ENCODE assay signal across 8 cellular contexts in the genomic region with DNA sequence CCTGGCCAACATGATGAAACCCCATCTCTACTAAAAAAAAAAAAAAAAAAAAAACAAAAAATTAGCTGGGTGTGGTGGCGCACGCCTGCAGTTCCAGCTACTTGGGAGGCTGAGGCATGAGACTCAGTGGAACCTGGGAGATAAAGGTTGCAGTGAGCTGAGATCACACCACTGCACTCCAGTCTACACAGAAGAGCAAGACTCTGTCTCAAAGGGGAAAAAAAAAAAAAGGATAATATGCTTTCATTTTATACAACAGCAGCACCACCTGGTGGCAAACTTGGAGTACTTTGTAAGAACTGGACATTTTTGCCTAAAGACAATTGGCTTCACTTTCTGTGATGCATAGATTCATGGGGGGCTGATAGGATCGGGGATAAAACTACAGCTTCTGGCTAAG. TPM values are rescaled to one million over a fixed set of nuclear protein-coding genes. Genes with fewer than 3 reads are reported as not detected.
DNase-seq lines count a peak whose midpoint lies in the region; ATAC-seq, FAIRE-seq and TF ChIP-seq lines count a peak whose summit lies in the region.

No MANE protein-coding gene starts in this region.

- H3K27ac ChIP-seq in K562 (ENCODE audit: extremely low read depth, low read depth, low read length), result no peak overlapping the region

- POLR2A ChIA-PET in GM10248 (lab: Yijun Ruan, JAX), result no interaction called here
- POLR2A ChIA-PET in K562 (lab: Yijun Ruan, JAX), result interaction anchor here (0.6 to 1.3 kb wide), 4 partner anchors 9 to 219 kb away, joined by 3 to 4 read pairs (median 4); a partner anchor contains a TSS

- in situ Hi-C loops in K562 (cut with MboI), result loop anchor here (5.0 kb wide), 1 partner anchor 222 kb away; no protein-coding TSS in a partner anchor

- H3K36me3 ChIP-seq in K562 (ENCODE audit: control insufficient read depth, insufficient read depth, low read length), result peaks cover 63% of the 10 kb centered on the region

- 84% methylated on average over 3 of the region's 3 CpGs for WGBS in K562 (ENCODE audit: insufficient coverage, low coverage, missing lambda C conversion rate)

- TF ChIP-seq CTCF in GM10248 (IDR thresholded peaks at IDR 0.05; ENCODE audit: control extremely low read depth, extremely low read depth, low read depth, missing control alignments), result peak; percentile 67
- peak; percentile 59 to 81 (median 70) for TF ChIP-seq CTCF in K562 (IDR thresholded peaks at IDR 0.05 in 2 of 3, conservative IDR thresholded peaks at IDR 0.05 in 1 of 3; ENCODE audit: insufficient read depth in 2 of 3, low read depth in 1 of 3, low read length in 3 of 3)

- H3K4me1 ChIP-seq in K562 (replicated peaks in 1 of 2; ENCODE audit: control insufficient read depth in 2 of 2, insufficient read depth in 2 of 2, low read length in 2 of 2), result peaks cover 0 to 4% of the 10 kb centered on the region in 2 experiments; a peak in 2 of 5 replicates

- ATAC-seq in K562 (peak; percentile 79), HG03139 (IDR thresholded peaks at IDR 0.05; ENCODE audit: unreplicated experiment) (no peak), GM21526 (IDR thresholded peaks at IDR 0.05; ENCODE audit: low FRiP score, unreplicated experiment) (no peak)

- BruUV-seq in K562 (replicated peaks; lab: Mats Ljungman, UMichigan), result no TSS peak

- peaks cover 3% of the 10 kb centered on the region; the same call in 1 of the 2 replicates for H4K20me1 ChIP-seq in K562 (replicated peaks; ENCODE audit: control insufficient read depth, insufficient read depth, low read length)

- H2AFZ ChIP-seq in K562 (ENCODE audit: low read depth, low read length), result no peak overlapping the region

- peak; percentile 42 to 67 for TF ChIP-seq RAD21 in K562 (CRISPR knock-in tag; conservative IDR thresholded peaks at IDR 0.05 in 1 of 2, IDR thresholded peaks at IDR 0.05 in 1 of 2)

- FAIRE-seq in K562 (lab: Jason Lieb, UNC) (peak; percentile 79), islet of Langerhans (lab: Jason Lieb, UNC) (peak; percentile 96)

- no peaks in the 10 kb centered on the region for H3K9me1 ChIP-seq in K562 (ENCODE audit: control insufficient read depth, insufficient read depth, low read length)

- no peak for TF ChIP-seq EP300 in K562 (IDR thresholded peaks at IDR 0.05; ENCODE audit: low read length)

- no peak overlapping the region for H3K4me3 ChIP-seq in K562

- no peaks in the 10 kb centered on the region for H3K27me3 ChIP-seq in K562 (ENCODE audit: control insufficient read depth in 2 of 2, insufficient read depth in 2 of 2, low read length in 2 of 2)

- no peak overlapping the region for H3K9ac ChIP-seq in K562 (ENCODE audit: insufficient read depth in 1 of 2, low read depth in 2 of 2, low read length in 2 of 2)

- H3K9me3 ChIP-seq in K562 (replicated peaks; ENCODE audit: control insufficient read depth, insufficient read depth, low read depth, low read length), result no peaks in the 10 kb centered on the region

- no peak for TF ChIP-seq POLR2A in K562 (conservative IDR thresholded peaks at IDR 0.05)

- intact Hi-C loops in K562 (cut with micrococcal nuclease), result loop anchor here (5.0 to 10.0 kb wide), 2 partner anchors 277 to 419 kb away; no protein-coding TSS in a partner anchor

- CTCF ChIA-PET in GM10248 (lab: Yijun Ruan, JAX) (interaction anchor here (0.7 to 6.2 kb wide), 28 partner anchors 8 to 603 kb away, joined by 3 to 60 read pairs (median 4); a partner anchor contains a TSS), K562 (lab: Yijun Ruan, JAX; ENCODE audit: low intra/inter-chr PET ratio) (interaction anchor here (0.5 to 2.5 kb wide), 12 partner anchors 12 to 746 kb away, joined by 3 to 14 read pairs (median 4); no protein-coding TSS in a partner anchor)

- no peak overlapping the region for H3K4me2 ChIP-seq in K562 (ENCODE audit: insufficient read depth, low read length)

- DNase-seq in GM10248 (ENCODE audit: extremely low spot score) (peak; percentile 68), NCI-H1417 (lab: John Stamatoyannopoulos, UW) (peak; percentile 23 to 86 (median 33)), T-helper 2 cell (peak in 4 of 5 experiments; percentile 35 to 78 (median 48)), K562 (ENCODE audit: extremely low read depth in 1 of 4, low spot score in 3 of 4) (peak; percentile 39 to 80 (median 44))
- DNase-seq in stimulated activated CD4-positive, alpha-beta T cell treated with anti-CD3 and anti-CD28 coated beads, Interleukin-4, amount 100 ng/mL, for 24 hours, result peak; percentile 75

- peaks cover 44% of the 10 kb centered on the region for H3K79me2 ChIP-seq in K562 (ENCODE audit: control insufficient read depth, insufficient read depth, low read length)

TF ChIP-seq in K562, 482 proteins besides CTCF, POLR2A, EP300 and RAD21 (continues in another document):
- TF ChIP-seq SOX6 (IDR thresholded peaks at IDR 0.05) (no peak), MIER1 (IDR thresholded peaks at IDR 0.05; ENCODE audit: low read depth) (no peak), KLF10 (CRISPR knock-in tag; IDR thresholded peaks at IDR 0.05) (no peak), LEF1 (IDR thresholded peaks at IDR 0.05) (no peak), DDX20 (tag; IDR thresholded peaks at IDR 0.05; ENCODE audit: low read depth) (no peak), BCOR (IDR thresholded peaks at IDR 0.05) (peak; percentile 68), PHF8 (IDR thresholded peaks at IDR 0.05; ENCODE audit: borderline replicate concordance, low read length) (no peak), XRCC3 (IDR thresholded peaks at IDR 0.05) (no peak), SMC3 (conservative IDR thresholded peaks at IDR 0.05; ENCODE audit: insufficient read depth, low read depth, low read length) (peak; percentile 69), SMARCA5 (IDR thresholded peaks at IDR 0.05) (peak; percentile 71), ZNF384 (IDR thresholded peaks at IDR 0.05; ENCODE audit: low read depth, low read length) (peak; percentile 97)

RNA-seq across cellular contexts. Expression of a gene that starts 8.5 kb away (rescaled TPM):
- total RNA-seq in K562 (2011; cell fraction: chromatin; rRNA removed; ENCODE audit: low replicate concordance), result 68.1 and 102 TPM in 2 replicates
- 51.5 and 64.2 TPM in 2 replicates for total RNA-seq in K562 (2011; cell fraction: nucleolus; rRNA removed)
- total RNA-seq in K562 (2011; cell fraction: nucleoplasm; rRNA removed), result 54.0 and 55.2 TPM in 2 replicates
- total RNA-seq in K562 (2014; rRNA removed) (45.9 and 54.0 TPM in 2 replicates), K562 (2014; rRNA removed; fragmentation: Illumina TruSeq; extraction: Trizol) (99.5 and 108 TPM in 2 replicates), K562 (2015; rRNA removed; fragmentation: Illumina TruSeq; extraction: Trizol) (108 and 114 TPM in 2 replicates), K562 (2021) (115 and 118 TPM in 2 replicates)
- polyA plus RNA-seq in K562 (2011; rRNA removed) (113 and 137 TPM in 2 replicates), K562 (2014; fragmentation: Illumina TruSeq; extraction: Trizol) (163 and 199 TPM in 2 replicates), K562 (2014; fragmentation: Nextera tagmentation; extraction: Ambion mirVana) (10 to 100 TPM; 20.2 to 21.5 TPM), K562 (2014; rRNA removed) (119 and 135 TPM in 2 replicates)
- polyA plus RNA-seq in K562 (2011; cell fraction: cytosol; rRNA removed), result 152 and 175 TPM in 2 replicates
- polyA plus RNA-seq in K562 (2011; cell fraction: nucleus; rRNA removed), result 68.8 and 84.4 TPM in 2 replicates
- 104 and 123 TPM in 2 replicates for polyA plus RNA-seq in K562 (2012)
- 72.2 and 93.8 TPM in 2 replicates for polyA minus RNA-seq in K562 (2011; rRNA and poly(A)+ RNA removed)
- 58.9 and 64.5 TPM in 2 replicates for polyA minus RNA-seq in K562 (2011; cell fraction: cytosol; rRNA and poly(A)+ RNA removed)
- 16.3 and 30.5 TPM in 2 replicates for polyA minus RNA-seq in K562 (2011; cell fraction: nucleus; rRNA and poly(A)+ RNA removed)

RNA-seq across cellular contexts. Expression of a gene that starts 8.6 kb away (rescaled TPM):
- 147 and 152 TPM in 2 replicates for total RNA-seq in K562 (2011; cell fraction: chromatin; rRNA removed; ENCODE audit: low replicate concordance)
- total RNA-seq in K562 (2011; cell fraction: nucleolus; rRNA removed), result 65.1 and 69.4 TPM in 2 replicates
- 79.9 and 80.1 TPM in 2 replicates for total RNA-seq in K562 (2011; cell fraction: nucleoplasm; rRNA removed)
- total RNA-seq in K562 (2014; rRNA removed) (46.1 and 51.8 TPM in 2 replicates), K562 (2014; rRNA removed; fragmentation: Illumina TruSeq; extraction: Trizol) (49.8 and 53.7 TPM in 2 replicates), K562 (2015; rRNA removed; fragmentation: Illumina TruSeq; extraction: Trizol) (50.7 and 55.3 TPM in 2 replicates), K562 (2021) (140 and 145 TPM in 2 replicates)
- polyA plus RNA-seq in K562 (2011; rRNA removed) (134 and 203 TPM in 2 replicates), K562 (2014; fragmentation: Illumina TruSeq; extraction: Trizol) (157 and 191 TPM in 2 replicates), K562 (2014; fragmentation: Nextera tagmentation; extraction: Ambion mirVana) (100 to 1,000 TPM; 152 to 195 TPM), K562 (2014; rRNA removed) (116 and 138 TPM in 2 replicates)
- polyA plus RNA-seq in K562 (2011; cell fraction: cytosol; rRNA removed), result 143 and 174 TPM in 2 replicates
- 104 TPM in 2 replicates for polyA plus RNA-seq in K562 (2011; cell fraction: nucleus; rRNA removed)
- 83.1 and 121 TPM in 2 replicates for polyA plus RNA-seq in K562 (2012)
- 216 and 350 TPM in 2 replicates for polyA minus RNA-seq in K562 (2011; rRNA and poly(A)+ RNA removed)
- polyA minus RNA-seq in K562 (2011; cell fraction: cytosol; rRNA and poly(A)+ RNA removed), result 68.4 and 96.7 TPM in 2 replicates
- polyA minus RNA-seq in K562 (2011; cell fraction: nucleus; rRNA and poly(A)+ RNA removed), result 32.4 and 52.9 TPM in 2 replicates

RNA-seq across cellular contexts. Expression of a gene that starts 18.4 kb away (rescaled TPM):
- total RNA-seq in K562 (2011; cell fraction: chromatin; rRNA removed; ENCODE audit: low replicate concordance), result 0.88 and 1.3 TPM in 2 replicates
- 0.92 and 1.2 TPM in 2 replicates for total RNA-seq in K562 (2011; cell fraction: nucleolus; rRNA removed)
- total RNA-seq in K562 (2011; cell fraction: nucleoplasm; rRNA removed), result 0.53 and 1.2 TPM in 2 replicates
- total RNA-seq in K562 (2014; rRNA removed), result 0.04 and 0.09 TPM in 2 replicates
- 0.07 and 0.10 TPM in 2 replicates for total RNA-seq in K562 (2014; rRNA removed; fragmentation: Illumina TruSeq; extraction: Trizol)
- 0.14 and 0.23 TPM in 2 replicates for total RNA-seq in K562 (2015; rRNA removed; fragmentation: Illumina TruSeq; extraction: Trizol)
- total RNA-seq in K562 (2021), result 0.33 and 0.38 TPM in 2 replicates
- 0.22 and 0.29 TPM in 2 replicates for polyA plus RNA-seq in K562 (2011; rRNA removed)
- 0.19 and 0.49 TPM in 2 replicates for polyA plus RNA-seq in K562 (2011; cell fraction: cytosol; rRNA removed)
- polyA plus RNA-seq in K562 (2011; cell fraction: nucleus; rRNA removed), result 0.42 and 0.95 TPM in 2 replicates
- polyA plus RNA-seq in K562 (2012), result 0.21 and 0.29 TPM in 2 replicates
- 0.18 and 0.19 TPM in 2 replicates for polyA plus RNA-seq in K562 (2014; fragmentation: Illumina TruSeq; extraction: Trizol)
- under 1 TPM in 1 of 2 experiments, not detected in 1; 0.04 TPM for polyA plus RNA-seq in K562 (2014; fragmentation: Nextera tagmentation; extraction: Ambion mirVana)
- polyA plus RNA-seq in K562 (2014; rRNA removed), result 0.12 and 0.13 TPM in 2 replicates
- 0.18 and 0.53 TPM in 2 replicates for polyA minus RNA-seq in K562 (2011; rRNA and poly(A)+ RNA removed)
- not detected in 2 replicates for polyA minus RNA-seq in K562 (2011; cell fraction: cytosol; rRNA and poly(A)+ RNA removed)
- polyA minus RNA-seq in K562 (2011; cell fraction: nucleus; rRNA and poly(A)+ RNA removed), result 0.67 and 0.78 TPM in 2 replicates
